7 cellular contexts compared by ENCODE assay signal in the genomic region with DNA sequence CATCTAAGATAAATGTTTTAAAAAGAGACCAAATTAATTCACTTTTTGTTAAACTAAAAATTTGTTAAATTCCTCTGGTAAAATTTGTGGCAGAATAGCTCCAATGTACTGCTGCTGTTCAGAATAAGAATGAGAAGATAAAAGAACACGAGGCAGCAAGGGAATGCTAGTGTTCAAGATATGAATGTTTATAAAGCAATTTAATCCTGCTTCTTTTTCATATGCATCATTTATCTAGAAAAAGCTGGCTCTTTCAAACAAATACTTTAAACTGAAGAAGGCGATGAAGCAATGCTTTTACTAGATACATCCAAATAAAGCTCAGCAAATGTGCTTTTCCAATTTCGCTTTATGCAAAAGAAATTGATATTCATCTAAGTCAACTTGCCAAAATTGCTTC.
"Had no signal": no experiment of that assay in that cellular context is flagged by ENCODE, and none has a peak within 500 bp of the region (broad histone marks: within the 10 kb centered on the region; RNA-seq: fewer than 3 reads in every experiment).

No MANE protein-coding gene starts in this region.

- DNase-seq: KBM-7, KG1 had no signal

- H3K4me3 ChIP-seq: K562 had no signal

- ATAC-seq: HepG2, K562 had no signal

- FAIRE-seq: HepG2, HTR-8/SVneo, K562 had no signal

- H3K4me2 ChIP-seq: KMS-11 had no signal

- H3K27ac ChIP-seq: HL-60, KMS-11 had no signal

- H3K9ac ChIP-seq: KMS-11 had no signal
